Comparison of ENCODE assay signal across 8 cellular contexts in the genomic region with DNA sequence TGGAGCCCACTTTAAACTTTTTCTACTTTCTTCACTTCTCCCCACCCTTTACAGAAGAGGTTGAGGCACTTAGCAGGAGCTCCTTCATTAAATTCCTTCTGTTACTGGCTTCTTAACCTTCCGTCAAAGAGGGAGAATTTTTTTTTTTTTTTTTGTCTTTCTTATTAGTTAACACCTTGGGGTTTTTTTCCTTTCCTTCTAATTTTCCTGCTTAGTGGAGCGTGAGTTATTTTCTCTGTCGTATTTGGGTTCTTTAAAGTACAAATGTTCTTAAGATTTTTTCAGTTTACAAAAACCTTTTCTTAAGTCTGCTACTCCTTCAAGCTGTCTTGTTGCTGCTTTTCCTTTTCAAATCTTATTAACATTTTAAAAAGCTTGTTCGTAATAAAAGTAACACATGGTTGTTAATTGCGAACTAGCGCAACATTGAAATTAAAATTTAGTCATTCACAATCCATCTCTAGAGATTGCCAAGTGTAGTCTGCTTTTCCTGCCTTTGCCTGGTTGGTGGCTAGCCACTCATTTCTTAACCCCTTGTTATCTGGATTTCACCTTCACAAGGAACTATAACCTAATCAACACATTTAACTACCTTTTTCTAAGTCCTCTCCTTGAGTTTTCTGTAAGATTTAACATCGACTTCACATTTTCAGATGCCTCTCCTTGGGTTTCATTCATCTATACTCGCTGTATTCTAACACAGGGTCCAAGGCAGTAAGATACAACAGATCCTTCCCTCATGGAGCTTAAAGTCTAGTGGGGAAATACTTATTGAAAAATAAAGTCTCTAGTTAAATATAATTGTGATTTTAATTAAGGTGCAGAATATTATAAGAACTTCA. TPM values are rescaled to one million over a fixed set of nuclear protein-coding genes. Genes with fewer than 3 reads are reported as not detected.
DNase-seq lines count a peak whose midpoint lies in the region; ATAC-seq, FAIRE-seq and TF ChIP-seq lines count a peak whose summit lies in the region.

No MANE protein-coding gene starts in this region.

- TF ChIP-seq POLR2A in H1 (IDR thresholded peaks at IDR 0.05; ENCODE audit: control extremely low read depth in 1 of 2, low read depth in 2 of 2, low read length in 2 of 2), result no peak
- peak; percentile 6 for TF ChIP-seq POLR2A in ovary (IDR thresholded peaks at IDR 0.05)

- DNase-seq in ELR (ENCODE audit: low read depth), result peak; percentile 48
- no peak for DNase-seq in H1 (ENCODE audit: low read depth in 1 of 2, low spot score in 2 of 2)
- DNase-seq in ovary, result no peak
- no peak for DNase-seq in retina
- DNase-seq in COLO668 (lab: John Stamatoyannopoulos, UW; ENCODE audit: unreplicated experiment), result no peak

- H3K56ac ChIP-seq in H1 (replicated peaks; ENCODE audit: insufficient read length, low read depth, low read length), result no peak overlapping the region

- H3K9me2 ChIP-seq in OCI-LY1 (ENCODE audit: low read depth, low read length), result no peaks in the 10 kb centered on the region

- H3K18ac ChIP-seq in H1 (ENCODE audit: extremely low read depth, low read length), result no peak overlapping the region; the same call in 1 of the 2 replicates

- no peak overlapping the region for H4K91ac ChIP-seq in H1 (replicated peaks; ENCODE audit: insufficient read length, low read length)

- H2AK5ac ChIP-seq in H1 (ENCODE audit: low read depth, low read length), result no peak overlapping the region

- H3K9me3 ChIP-seq in OCI-LY1 (ENCODE audit: low read length), result no peaks in the 10 kb centered on the region
- no peaks in the 10 kb centered on the region for H3K9me3 ChIP-seq in H1 (ENCODE audit: insufficient read depth in 2 of 2, low read depth in 1 of 2, low read length in 1 of 2)
- no peaks in the 10 kb centered on the region for H3K9me3 ChIP-seq in ovary

- intact Hi-C loops in ovary (cut with DNase I), result loop anchor here in 1 of 4 donors (5.0 kb wide), 1 partner anchor 46 kb away; no protein-coding TSS in a partner anchor

- peaks cover 5% of the 10 kb centered on the region; the same call in 1 of the 2 replicates for H3K23me2 ChIP-seq in H1 (ENCODE audit: low read depth, low read length)

- H4K5ac ChIP-seq in H1 (ENCODE audit: insufficient read length, low read depth, low read length), result peak overlapping the region; percentile 66

- H3K36me3 ChIP-seq in OCI-LY1 (ENCODE audit: insufficient read depth, low read length), result no peaks in the 10 kb centered on the region; the same call in 1 of the 2 replicates
- H3K36me3 ChIP-seq in H1 (ENCODE audit: control insufficient read depth in 2 of 4, insufficient read depth in 4 of 4, low read length in 3 of 4), result no peaks in the 10 kb centered on the region
- H3K36me3 ChIP-seq in ovary, result no peaks in the 10 kb centered on the region

- no peak overlapping the region for H2BK20ac ChIP-seq in H1 (ENCODE audit: low read length)

- no peak overlapping the region for H2BK5ac ChIP-seq in H1 (ENCODE audit: low read depth, low read length)

- WGBS in H1 (ENCODE audit: extremely low coverage in 1 of 2, insufficient coverage in 1 of 2, insufficient read length in 1 of 2, insufficient replicate concordance in 2 of 2, low coverage in 1 of 2, low lambda C conversion rate in 2 of 2, missing lambda C conversion rate in 1 of 2), 2 experiments, result 3% methylated on average over 8 of the region's 8 CpGs; no CpG with 5 or more reads in 1 of the 2 experiments
- 19 to 22% (median 21%) methylated on average over 8 of the region's 8 CpGs for WGBS in ovary, 3 donors

- no peaks in the 10 kb centered on the region for H3K27me3 ChIP-seq in OCI-LY1 (ENCODE audit: insufficient read depth, low read length)
- no peaks in the 10 kb centered on the region for H3K27me3 ChIP-seq in H1 (replicated peaks in 1 of 4; ENCODE audit: control insufficient read depth in 3 of 4, extremely low read depth in 1 of 4, insufficient read depth in 3 of 4, low read length in 3 of 4)
- no peaks in the 10 kb centered on the region for H3K27me3 ChIP-seq in ovary

- H4K20me1 ChIP-seq in OCI-LY1 (ENCODE audit: insufficient read depth, low read length), result no peaks in the 10 kb centered on the region
- peaks cover 6 to 17% of the 10 kb centered on the region in 2 experiments for H4K20me1 ChIP-seq in H1 (replicated peaks in 1 of 2; ENCODE audit: control insufficient read depth in 1 of 2, insufficient read depth in 2 of 2, low read length in 2 of 2)

- CTCF ChIA-PET in H1 (lab: Charles Lee; ENCODE audit: partially characterized antibody), result interaction anchor here (0.6 to 3.5 kb wide), 14 partner anchors 11 to 204 kb away, joined by 3 to 11 read pairs (median 4); no protein-coding TSS in a partner anchor

- H3K4me1 ChIP-seq in OCI-LY1 (ENCODE audit: insufficient read depth, low read length, severe bottlenecking) (peaks cover 36% of the 10 kb centered on the region), H1 (replicated peaks in 1 of 4; ENCODE audit: control insufficient read depth in 3 of 4, insufficient read depth in 4 of 4, low read length in 3 of 4) (peaks cover 0 to 13% (median 9%) of the 10 kb centered on the region in 4 experiments; a peak in 6 of 7 replicates), ovary (ENCODE audit: insufficient read depth) (peaks cover 13% of the 10 kb centered on the region)

- ATAC-seq in HG02970 (IDR thresholded peaks at IDR 0.05; ENCODE audit: low FRiP score, unreplicated experiment) (no peak), GM19455 (IDR thresholded peaks at IDR 0.05; ENCODE audit: unreplicated experiment) (no peak)

- no peak overlapping the region for H3K4ac ChIP-seq in H1 (replicated peaks; ENCODE audit: insufficient read length, low read depth, low read length)

- H3K79me2 ChIP-seq in OCI-LY1 (ENCODE audit: insufficient read depth, low read length), result no peaks in the 10 kb centered on the region
- peaks cover 44 to 84% of the 10 kb centered on the region in 2 experiments for H3K79me2 ChIP-seq in H1 (ENCODE audit: control insufficient read depth in 1 of 2, insufficient read depth in 2 of 2, low read length in 2 of 2)

- no peak for TF ChIP-seq RAD21 in H1 (IDR thresholded peaks at IDR 0.05 in 1 of 2, conservative IDR thresholded peaks at IDR 0.05 in 1 of 2; ENCODE audit: low read depth in 2 of 2, low read length in 2 of 2)

- H3K14ac ChIP-seq in H1 (ENCODE audit: insufficient read length), result no peak overlapping the region

- H2AFZ ChIP-seq in OCI-LY1 (ENCODE audit: low read length) (no peak overlapping the region), H1 (ENCODE audit: low read length) (no peak overlapping the region)

- peak; percentile 39 for FAIRE-seq in H1 (lab: Jason Lieb, UNC)

- H2BK15ac ChIP-seq in H1 (ENCODE audit: low read length), result no peak overlapping the region

- H3K27ac ChIP-seq in OCI-LY1 (ENCODE audit: low read depth, low read length, poor library complexity, severe bottlenecking), result no peak overlapping the region
- no peak overlapping the region for H3K27ac ChIP-seq in H1 (ENCODE audit: low read depth, low read length)
- peak overlapping the region; percentile 84 to 96 for H3K27ac ChIP-seq in ovary

- POLR2A ChIA-PET in H1 (lab: Charles Lee; ENCODE audit: partially characterized antibody), result interaction anchor here (0.9 to 6.1 kb wide), 16 partner anchors 7 to 336 kb away, joined by 3 to 54 read pairs (median 3); a partner anchor contains a TSS

- no peak for TF ChIP-seq EP300 in H1 (IDR thresholded peaks at IDR 0.05; ENCODE audit: borderline replicate concordance in 1 of 2, low read depth in 2 of 2, low read length in 2 of 2)
- TF ChIP-seq EP300 in ovary (IDR thresholded peaks at IDR 0.05), result no peak

- H2BK12ac ChIP-seq in H1 (ENCODE audit: low read depth, low read length), result no peak overlapping the region

- H4K8ac ChIP-seq in H1 (ENCODE audit: extremely low read depth, insufficient read depth, low read length), result no peak overlapping the region

- H2BK120ac ChIP-seq in H1 (replicated peaks; ENCODE audit: low read depth, low read length), result no peak overlapping the region

- H3K4me3 ChIP-seq in OCI-LY1 (ENCODE audit: low read depth, low read length, poor library complexity, severe bottlenecking), result peak overlapping the region; percentile 79
- peak overlapping the region; percentile 79 to 99 (median 88) for H3K4me3 ChIP-seq in H1 (ENCODE audit: extremely low read depth in 1 of 4, insufficient read depth in 2 of 4, low read depth in 3 of 4, low read length in 4 of 4)
- H3K4me3 ChIP-seq in ovary, result peak overlapping the region; percentile 74

- TF ChIP-seq CTCF in OCI-LY1 (IDR thresholded peaks at IDR 0.05; ENCODE audit: low read length), result no peak
- no peak for TF ChIP-seq CTCF in H1 (IDR thresholded peaks at IDR 0.05; ENCODE audit: control extremely low read depth in 1 of 3, insufficient read depth in 1 of 3, low read depth in 1 of 3, low read length in 3 of 3)
- TF ChIP-seq CTCF in ovary (IDR thresholded peaks at IDR 0.05), result no peak

- H3K9ac ChIP-seq in OCI-LY1 (ENCODE audit: low read length) (no peak overlapping the region), H1 (replicated peaks in 1 of 4; ENCODE audit: extremely low read depth in 1 of 4, low read depth in 3 of 4, low read length in 3 of 4) (peak overlapping the region in 3 of 4 experiments; percentile 42 to 71 (median 68); a peak in 6 of 7 replicates)

- 0 out of 2 replicates have a peak, but pooled peaks cover 3% of the 10 kb centered on the region for H3K79me1 ChIP-seq in H1 (ENCODE audit: low read depth, low read length)

- H3K4me2 ChIP-seq in OCI-LY1 (ENCODE audit: low read length), result peak overlapping the region; percentile 97
- H3K4me2 ChIP-seq in H1 (ENCODE audit: insufficient read depth in 1 of 2, low read depth in 2 of 2, low read length in 2 of 2), result peak overlapping the region; percentile 70 to 78

- H3F3A ChIP-seq in OCI-LY1 (ENCODE audit: insufficient read depth, low read length), result no peaks in the 10 kb centered on the region

- no peak overlapping the region for H3K23ac ChIP-seq in H1 (ENCODE audit: insufficient read length)

TF ChIP-seq in H1, 55 proteins besides CTCF, POLR2A, EP300 and RAD21 (continues in another document):
- TF ChIP-seq, protein P1, sequence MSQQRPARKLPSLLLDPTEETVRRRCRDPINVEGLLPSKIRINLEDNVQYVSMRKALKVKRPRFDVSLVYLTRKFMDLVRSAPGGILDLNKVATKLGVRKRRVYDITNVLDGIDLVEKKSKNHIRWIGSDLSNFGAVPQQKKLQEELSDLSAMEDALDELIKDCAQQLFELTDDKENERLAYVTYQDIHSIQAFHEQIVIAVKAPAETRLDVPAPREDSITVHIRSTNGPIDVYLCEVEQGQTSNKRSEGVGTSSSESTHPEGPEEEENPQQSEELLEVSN (IDR thresholded peaks at IDR 0.05), result no peak
- TF ChIP-seq POLR2AphosphoS5 (IDR thresholded peaks at IDR 0.05; ENCODE audit: low read depth, low read length), result no peak

RNA-seq across cellular contexts. Expression of a gene that starts 2.0 kb away (rescaled TPM):
- 120 and 129 TPM in 2 replicates for total RNA-seq in H1 (2021; fragmentation: NEBNext Ultra II Directional; extraction: Animal tissue kit (Norgen Biotek cat#: 25700))
- polyA plus RNA-seq in H1 (2011; rRNA removed) (19.0 and 34.4 TPM in 2 replicates), ovary (10 to 100 TPM; 19.0 to 40.1 TPM)
- polyA plus RNA-seq in H1 (2011; cell fraction: cytosol; rRNA removed), result 41.1 TPM
- 13.5 TPM for polyA plus RNA-seq in H1 (2011; cell fraction: nucleus; rRNA removed)
- 40.9 to 73.5 TPM (median 51.4 TPM) in 4 replicates for polyA plus RNA-seq in H1 (2012, experiment 1 of 2)
- 3.5 TPM for polyA plus RNA-seq in H1 (2012, experiment 2 of 2)
- 67.6 TPM for polyA plus RNA-seq in H1 (2013, experiment 1 of 2)
- 82.8 TPM for polyA plus RNA-seq in H1 (2013, experiment 2 of 2)
- 99.8 and 152 TPM in 2 replicates for polyA minus RNA-seq in H1 (2011; rRNA and poly(A)+ RNA removed)
- polyA minus RNA-seq in H1 (2011; cell fraction: cytosol; rRNA and poly(A)+ RNA removed), result 45.4 TPM
- 52.9 TPM for polyA minus RNA-seq in H1 (2011; cell fraction: nucleus; rRNA and poly(A)+ RNA removed)
- total RNA-seq in ovary, result 10 to 100 TPM; 29.1 to 77.9 (median 62.2) TPM

Comparison
In these comparisons a context has a peak if more than half of its experiments do, and no peak if none do; other contexts are left out.
1. H3K27ac ChIP-seq: peak in ovary (2 of 2); none in OCI-LY1 (single experiment) and H1 (single experiment).
2. Peak in every context shown above with its lines, with median percentiles within 50 percentile points of each other: H3K4me3 ChIP-seq.